ENCODE assay signal across 18 cellular contexts in the genomic region with DNA sequence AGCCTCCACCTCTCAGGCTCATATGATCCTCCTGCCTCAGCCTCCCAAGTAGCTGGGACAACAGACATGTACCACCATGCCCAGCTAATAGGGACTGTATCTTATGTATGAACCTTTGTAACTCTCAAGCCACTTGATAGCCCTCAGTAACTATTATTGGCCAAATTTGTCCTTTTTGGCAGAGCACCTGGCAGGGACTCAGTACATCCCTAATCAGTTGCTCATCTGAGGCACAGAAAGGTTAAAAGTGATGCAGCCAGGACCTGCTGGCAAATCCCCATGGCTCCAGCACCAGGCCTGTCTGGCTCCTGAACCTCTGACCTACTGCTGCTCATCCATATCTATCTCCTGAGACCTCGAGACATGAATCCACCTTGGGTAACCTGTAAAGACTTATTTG. TPM values are rescaled to one million over a fixed set of nuclear protein-coding genes. Genes with fewer than 3 reads are reported as not detected.
DNase-seq lines count a peak whose midpoint lies in the region; ATAC-seq and TF ChIP-seq lines count a peak whose summit lies in the region.
"Had no signal": no experiment of that assay in that cellular context is flagged by ENCODE, and none has a peak within 500 bp of the region (broad histone marks: within the 10 kb centered on the region; RNA-seq: fewer than 3 reads in every experiment).

No MANE protein-coding gene starts in this region.

- no peaks in the 10 kb centered on the region for H3K9me3 Mint-ChIP-seq in activated CD8-positive, alpha-beta T cell treated with anti-CD3 and anti-CD28 coated beads, Interleukin-2, amount 10 ng/mL, durations not matched to agents 7 days and 5 days (ENCODE audit: insufficient read depth)
- H3K9me3 Mint-ChIP-seq in activated CD8-positive, alpha-beta T cell treated with anti-CD3 and anti-CD28 coated beads for 36 hours: no peaks in the 10 kb centered on the region
- no peaks in the 10 kb centered on the region for H3K9me3 Mint-ChIP-seq in mesothelial cell of epicardium
- H3K9me3 Mint-ChIP-seq: CD14-positive monocyte had no signal

- H2AFZ ChIP-seq in Loucy (ENCODE audit: low read length): no peak overlapping the region

- H3K4me1 Mint-ChIP-seq in activated CD8-positive, alpha-beta T cell treated with anti-CD3 and anti-CD28 coated beads, Interleukin-2, amount 10 ng/mL, durations not matched to agents 7 days and 5 days (ENCODE audit: low read depth): peaks cover 72% of the 10 kb centered on the region
- peaks cover 42% of the 10 kb centered on the region for H3K4me1 Mint-ChIP-seq in activated CD8-positive, alpha-beta T cell treated with anti-CD3 and anti-CD28 coated beads for 36 hours (ENCODE audit: low read depth)
- peaks cover 20% of the 10 kb centered on the region for H3K4me1 Mint-ChIP-seq in mesothelial cell of epicardium

- TF ChIP-seq POLR2A in right lobe of liver (IDR thresholded peaks at IDR 0.05) (no peak), suprapubic skin (IDR thresholded peaks at IDR 0.05) (no peak)

- peak overlapping the region; percentile 67 for H3K9ac ChIP-seq in Loucy (ENCODE audit: low read depth, low read length, poor library complexity, severe bottlenecking)

- POLR2A ChIA-PET in activated CD8-positive, alpha-beta T cell treated with anti-CD3 and anti-CD28 coated beads, Interleukin-2, amount 10 ng/mL, durations not matched to agents 7 days and 5 days (lab: Charles Lee): interaction anchor here (0.5 kb wide), 1 partner anchor 11 kb away, joined by 3 read pairs; no protein-coding TSS in a partner anchor
- POLR2A ChIA-PET in activated CD8-positive, alpha-beta T cell treated with anti-CD3 and anti-CD28 coated beads for 36 hours (lab: Charles Lee): no interaction called here

- H3K4me1 ChIP-seq in Loucy (ENCODE audit: insufficient read depth, low read length, poor library complexity, severe bottlenecking) (peaks cover 68% of the 10 kb centered on the region), right lobe of liver (peaks cover 0 to 78% (median 27%) of the 10 kb centered on the region in 4 donors), suprapubic skin (peaks cover 15% of the 10 kb centered on the region)

- no peak overlapping the region for H3K4me2 ChIP-seq in Loucy (ENCODE audit: low read depth, low read length, poor library complexity, severe bottlenecking)

- H3F3A ChIP-seq in Loucy (ENCODE audit: low read depth): peaks cover 12% of the 10 kb centered on the region

- H3K36me3 ChIP-seq in Loucy (ENCODE audit: insufficient read depth, low read length): no peaks in the 10 kb centered on the region
- H3K36me3 ChIP-seq in right lobe of liver: no peaks in the 10 kb centered on the region
- H3K36me3 ChIP-seq in suprapubic skin: no peaks in the 10 kb centered on the region
- H3K36me3 ChIP-seq: adrenal gland had no signal

- DNase-seq in activated CD8-positive, alpha-beta T cell treated with anti-CD3 and anti-CD28 coated beads, Interleukin-2, amount 10 ng/mL, durations not matched to agents 7 days and 5 days: no peak
- DNase-seq in activated CD8-positive, alpha-beta T cell treated with anti-CD3 and anti-CD28 coated beads for 36 hours: no peak
- DNase-seq in right lobe of liver (peak; percentile 43 to 85 (median 68)), suprapubic skin (ENCODE audit: low spot score in 2 of 2) (no peak), NCI-H1048 (lab: John Stamatoyannopoulos, UW) (no peak), mesothelial cell of epicardium (ENCODE audit: low spot score in 2 of 2, unreplicated experiment in 2 of 2) (no peak), NCI-H146 treated with DMSO at 0.1 percent for 48 hours (lab: John Stamatoyannopoulos, UW; ENCODE audit: unreplicated experiment) (no peak)
- DNase-seq: activated CD8-positive, alpha-beta memory T cell treated with anti-CD3 and anti-CD28 coated beads, Interleukin-2, amount 50 U/mL, for 4 hours; activated effector memory CD4-positive, alpha-beta T cell treated with anti-CD3 and anti-CD28 coated beads, Interleukin-2, amount 50 U/mL, for 16 hours; adrenal gland; cortex of kidney; endodermal cell; NCI-H1436; NCI-H2171; NCI-H526; nucleus accumbens had no signal

- no peak overlapping the region for H3K4me3 Mint-ChIP-seq in activated CD8-positive, alpha-beta T cell treated with anti-CD3 and anti-CD28 coated beads, Interleukin-2, amount 10 ng/mL, durations not matched to agents 7 days and 5 days
- no peak overlapping the region for H3K4me3 Mint-ChIP-seq in activated CD8-positive, alpha-beta T cell treated with anti-CD3 and anti-CD28 coated beads for 36 hours
- H3K4me3 Mint-ChIP-seq in mesothelial cell of epicardium: no peak overlapping the region
- H3K4me3 Mint-ChIP-seq: CD14-positive monocyte, endodermal cell had no signal

- H3K27me3 Mint-ChIP-seq in activated CD8-positive, alpha-beta T cell treated with anti-CD3 and anti-CD28 coated beads, Interleukin-2, amount 10 ng/mL, durations not matched to agents 7 days and 5 days (ENCODE audit: low read depth): no peaks in the 10 kb centered on the region
- H3K27me3 Mint-ChIP-seq in activated CD8-positive, alpha-beta T cell treated with anti-CD3 and anti-CD28 coated beads for 36 hours: no peaks in the 10 kb centered on the region
- no peaks in the 10 kb centered on the region for H3K27me3 Mint-ChIP-seq in mesothelial cell of epicardium (ENCODE audit: low read depth)

- peaks cover 33% of the 10 kb centered on the region for H3K36me3 Mint-ChIP-seq in activated CD8-positive, alpha-beta T cell treated with anti-CD3 and anti-CD28 coated beads, Interleukin-2, amount 10 ng/mL, durations not matched to agents 7 days and 5 days (ENCODE audit: low read depth)
- peaks cover 7% of the 10 kb centered on the region for H3K36me3 Mint-ChIP-seq in activated CD8-positive, alpha-beta T cell treated with anti-CD3 and anti-CD28 coated beads for 36 hours (ENCODE audit: low read depth)
- peaks cover 5% of the 10 kb centered on the region for H3K36me3 Mint-ChIP-seq in mesothelial cell of epicardium

- WGBS in right lobe of liver (ENCODE audit: insufficient coverage, low coverage, low lambda C conversion rate, missing lambda C conversion rate): 33% methylated on average over 1 of the region's 1 CpG
- 67% methylated on average over 1 of the region's 1 CpG for WGBS in suprapubic skin

- no peaks in the 10 kb centered on the region for H3K27me3 ChIP-seq in Loucy (ENCODE audit: insufficient read depth, low read length, poor library complexity, severe bottlenecking)
- H3K27me3 ChIP-seq in right lobe of liver: no peaks in the 10 kb centered on the region
- no peaks in the 10 kb centered on the region for H3K27me3 ChIP-seq in suprapubic skin
- H3K27me3 ChIP-seq: adrenal gland had no signal

- peak overlapping the region in 2 of 3 donors; percentile 91 to 92 for H3K27ac ChIP-seq in right lobe of liver
- H3K27ac ChIP-seq in suprapubic skin: peak overlapping the region; percentile 29
- H3K27ac ChIP-seq: adrenal gland had no signal

- TF ChIP-seq EP300 in suprapubic skin (IDR thresholded peaks at IDR 0.05): no peak

- CTCF ChIA-PET in activated CD8-positive, alpha-beta T cell treated with anti-CD3 and anti-CD28 coated beads, Interleukin-2, amount 10 ng/mL, durations not matched to agents 7 days and 5 days (lab: Charles Lee): interaction anchor here (1.4 to 3.8 kb wide), 3 partner anchors 10 to 19 kb away, joined by 3 to 23 read pairs (median 7); no protein-coding TSS in a partner anchor
- CTCF ChIA-PET in activated CD8-positive, alpha-beta T cell treated with anti-CD3 and anti-CD28 coated beads for 36 hours (lab: Charles Lee): interaction anchor here (5.2 kb wide), 1 partner anchor 8 kb away, joined by 33 read pairs; no protein-coding TSS in a partner anchor

- H3K27ac Mint-ChIP-seq in activated CD8-positive, alpha-beta T cell treated with anti-CD3 and anti-CD28 coated beads, Interleukin-2, amount 10 ng/mL, durations not matched to agents 7 days and 5 days: peak overlapping the region; percentile 39
- H3K27ac Mint-ChIP-seq in activated CD8-positive, alpha-beta T cell treated with anti-CD3 and anti-CD28 coated beads for 36 hours: no peak overlapping the region
- no peak overlapping the region for H3K27ac Mint-ChIP-seq in mesothelial cell of epicardium
- H3K27ac Mint-ChIP-seq: CD14-positive monocyte, endodermal cell had no signal

- no peaks in the 10 kb centered on the region for H4K20me1 ChIP-seq in Loucy (ENCODE audit: insufficient read depth, low read length, poor library complexity, severe bottlenecking)

- H3K4me3 ChIP-seq in Loucy (ENCODE audit: low read length, poor library complexity, severe bottlenecking) (no peak overlapping the region), right lobe of liver (no peak overlapping the region), suprapubic skin (no peak overlapping the region)
- H3K4me3 ChIP-seq: adrenal gland had no signal

- no peaks in the 10 kb centered on the region for H3K9me3 ChIP-seq in Loucy (ENCODE audit: insufficient read depth, low read depth, low read length)
- H3K9me3 ChIP-seq in right lobe of liver: no peaks in the 10 kb centered on the region
- no peaks in the 10 kb centered on the region for H3K9me3 ChIP-seq in suprapubic skin
- H3K9me3 ChIP-seq: adrenal gland had no signal

- no peak for TF ChIP-seq CTCF in activated CD8-positive, alpha-beta T cell treated with anti-CD3 and anti-CD28 coated beads for 36 hours (IDR thresholded peaks at IDR 0.05)
- no peak for TF ChIP-seq CTCF in Loucy (conservative IDR thresholded peaks at IDR 0.05; ENCODE audit: low read length)
- TF ChIP-seq CTCF in right lobe of liver (IDR thresholded peaks at IDR 0.05): no peak
- TF ChIP-seq CTCF in suprapubic skin (IDR thresholded peaks at IDR 0.05): no peak
- TF ChIP-seq CTCF in mesothelial cell of epicardium (IDR thresholded peaks at IDR 0.05; ENCODE audit: unreplicated experiment): no peak

- no peaks in the 10 kb centered on the region for H3K79me2 ChIP-seq in Loucy (ENCODE audit: insufficient read depth, low read length)

- intact Hi-C loops in activated CD8-positive, alpha-beta T cell treated with anti-CD3 and anti-CD28 coated beads for 36 hours (cut with micrococcal nuclease): no loop called here
- intact Hi-C loops in right lobe of liver (cut with DNase I): no loop called here

- no peak for ATAC-seq in activated CD8-positive, alpha-beta T cell treated with anti-CD3 and anti-CD28 coated beads, Interleukin-2, amount 10 ng/mL, durations not matched to agents 7 days and 5 days
- no peak for ATAC-seq in activated CD8-positive, alpha-beta T cell treated with anti-CD3 and anti-CD28 coated beads for 36 hours
- peak; percentile 49 to 70 (median 62) for ATAC-seq in right lobe of liver

- no peaks in the 10 kb centered on the region for H3K9me2 ChIP-seq in Loucy (replicated peaks; ENCODE audit: low read depth, low read length)

RNA-seq across cellular contexts. Expression of a gene that starts 21.1 kb away (rescaled TPM):
- total RNA-seq in activated CD8-positive, alpha-beta T cell treated with anti-CD3 and anti-CD28 coated beads, Interleukin-2, amount 10 ng/mL, durations not matched to agents 7 days and 5 days: 100 to 1,000 TPM; 220 to 229 TPM
- total RNA-seq in activated CD8-positive, alpha-beta T cell treated with anti-CD3 and anti-CD28 coated beads for 36 hours: 100 to 1,000 TPM; 102 to 103 TPM
- total RNA-seq in right lobe of liver: 100 to 1,000 TPM; 298 to 624 (median 414) TPM
- total RNA-seq in suprapubic skin: 100 to 1,000 TPM; 220 to 305 (median 237) TPM
- 71.9 to 73.1 TPM (median 72.7 TPM) in 3 replicates for total RNA-seq in mesothelial cell of epicardium

RNA-seq across cellular contexts. Expression of a gene that starts 49.0 kb away (rescaled TPM):
- 10 to 100 TPM; 36.7 to 40.0 TPM for total RNA-seq in activated CD8-positive, alpha-beta T cell treated with anti-CD3 and anti-CD28 coated beads, Interleukin-2, amount 10 ng/mL, durations not matched to agents 7 days and 5 days
- total RNA-seq in activated CD8-positive, alpha-beta T cell treated with anti-CD3 and anti-CD28 coated beads for 36 hours: 10 to 100 TPM; 25.5 to 26.2 TPM
- 10 to 100 TPM; 15.3 to 24.4 (median 18.0) TPM for total RNA-seq in right lobe of liver
- total RNA-seq in suprapubic skin: 10 to 100 TPM; 12.0 to 21.2 (median 16.6) TPM
- 22.4 to 22.9 TPM (median 22.8 TPM) in 3 replicates for total RNA-seq in mesothelial cell of epicardium

Comparison
In these comparisons a context has a peak if more than half of its experiments do, and no peak if none do; other contexts are left out.
1. ATAC-seq: peak in right lobe of liver (4 of 4); none in activated CD8-positive, alpha-beta T cell treated with anti-CD3 and anti-CD28 coated beads, Interleukin-2, amount 10 ng/mL, durations not matched to agents 7 days and 5 days (single experiment) and activated CD8-positive, alpha-beta T cell treated with anti-CD3 and anti-CD28 coated beads for 36 hours (single experiment).
2. DNase-seq: peak in right lobe of liver (3 of 3); none in activated CD8-positive, alpha-beta T cell treated with anti-CD3 and anti-CD28 coated beads, Interleukin-2, amount 10 ng/mL, durations not matched to agents 7 days and 5 days (single experiment), activated CD8-positive, alpha-beta T cell treated with anti-CD3 and anti-CD28 coated beads for 36 hours (single experiment), suprapubic skin (0 of 2), NCI-H1048 (single experiment), mesothelial cell of epicardium (0 of 2) and NCI-H146 treated with DMSO at 0.1 percent for 48 hours (single experiment).